Comparison of ENCODE assay signal across 1 cellular context in the genomic region with DNA sequence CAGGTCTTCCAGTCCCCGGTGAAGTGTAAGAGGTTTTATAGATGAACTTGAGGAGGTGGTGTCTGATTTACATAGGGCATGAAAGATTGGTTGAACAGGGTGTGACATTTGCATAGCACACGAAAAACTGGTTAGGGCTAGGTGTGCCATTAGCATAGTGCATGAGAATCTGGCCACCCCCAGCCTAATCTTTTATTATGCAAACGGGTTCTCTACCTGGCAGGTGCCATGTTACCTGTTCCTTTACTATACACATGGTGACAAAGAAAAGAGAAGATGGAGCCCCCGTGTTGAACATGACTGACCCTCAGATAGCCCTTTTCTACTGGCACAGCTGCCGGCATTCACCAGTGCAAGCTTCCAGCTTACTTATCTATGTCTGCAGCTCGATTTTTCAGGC.
TF ChIP-seq lines count a peak whose summit lies in the region.

No MANE protein-coding gene starts in this region.

TF ChIP-seq in GM23338, 12 proteins besides CTCF, POLR2A, EP300 and RAD21 (continued from another document):
- TF ChIP-seq, protein P1, sequence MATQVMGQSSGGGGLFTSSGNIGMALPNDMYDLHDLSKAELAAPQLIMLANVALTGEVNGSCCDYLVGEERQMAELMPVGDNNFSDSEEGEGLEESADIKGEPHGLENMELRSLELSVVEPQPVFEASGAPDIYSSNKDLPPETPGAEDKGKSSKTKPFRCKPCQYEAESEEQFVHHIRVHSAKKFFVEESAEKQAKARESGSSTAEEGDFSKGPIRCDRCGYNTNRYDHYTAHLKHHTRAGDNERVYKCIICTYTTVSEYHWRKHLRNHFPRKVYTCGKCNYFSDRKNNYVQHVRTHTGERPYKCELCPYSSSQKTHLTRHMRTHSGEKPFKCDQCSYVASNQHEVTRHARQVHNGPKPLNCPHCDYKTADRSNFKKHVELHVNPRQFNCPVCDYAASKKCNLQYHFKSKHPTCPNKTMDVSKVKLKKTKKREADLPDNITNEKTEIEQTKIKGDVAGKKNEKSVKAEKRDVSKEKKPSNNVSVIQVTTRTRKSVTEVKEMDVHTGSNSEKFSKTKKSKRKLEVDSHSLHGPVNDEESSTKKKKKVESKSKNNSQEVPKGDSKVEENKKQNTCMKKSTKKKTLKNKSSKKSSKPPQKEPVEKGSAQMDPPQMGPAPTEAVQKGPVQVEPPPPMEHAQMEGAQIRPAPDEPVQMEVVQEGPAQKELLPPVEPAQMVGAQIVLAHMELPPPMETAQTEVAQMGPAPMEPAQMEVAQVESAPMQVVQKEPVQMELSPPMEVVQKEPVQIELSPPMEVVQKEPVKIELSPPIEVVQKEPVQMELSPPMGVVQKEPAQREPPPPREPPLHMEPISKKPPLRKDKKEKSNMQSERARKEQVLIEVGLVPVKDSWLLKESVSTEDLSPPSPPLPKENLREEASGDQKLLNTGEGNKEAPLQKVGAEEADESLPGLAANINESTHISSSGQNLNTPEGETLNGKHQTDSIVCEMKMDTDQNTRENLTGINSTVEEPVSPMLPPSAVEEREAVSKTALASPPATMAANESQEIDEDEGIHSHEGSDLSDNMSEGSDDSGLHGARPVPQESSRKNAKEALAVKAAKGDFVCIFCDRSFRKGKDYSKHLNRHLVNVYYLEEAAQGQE (IDR thresholded peaks at IDR 0.05; ENCODE audit: unreplicated experiment) = no peak
TF ChIP-seq in GM23338: peak in this region for 2.
